Comparison of ENCODE assay signal across 8 cellular contexts in genomic region chr2:74199275-74199701, GRCh38. TPM values are rescaled to one million over a fixed set of nuclear protein-coding genes. Genes with fewer than 3 reads are reported as not detected.
DNase-seq lines count a peak whose midpoint lies in the region; ATAC-seq and TF ChIP-seq lines count a peak whose summit lies in the region.

No MANE protein-coding gene starts in this region.

- H3K4me3 ChIP-seq in Panc1 (ENCODE audit: low read depth in 2 of 2, low read length in 2 of 2) (peak overlapping the region; percentile 63 to 99), epithelial cell of proximal tubule (ENCODE audit: low read depth, low read length) (peak overlapping the region; percentile 95), parathyroid adenoma (ENCODE audit: low read depth, low read length) (peak overlapping the region; percentile 79)

- H3K79me2 ChIP-seq in parathyroid adenoma = no peaks in the 10 kb centered on the region

- H3K9ac ChIP-seq in ES-I3 (ENCODE audit: low read depth, low read length) (peak overlapping the region; percentile 96), parathyroid adenoma (no peak overlapping the region)

- H3K4me1 ChIP-seq in ES-I3 (ENCODE audit: insufficient read depth, low read length) (peaks cover 6% of the 10 kb centered on the region; the same call in 1 of the 2 replicates), Panc1 (ENCODE audit: control insufficient read depth, insufficient read depth, low read length) (peaks cover 32% of the 10 kb centered on the region), parathyroid adenoma (peaks cover 2% of the 10 kb centered on the region)

- H2AFZ ChIP-seq in parathyroid adenoma = peak overlapping the region; percentile 95

- H3K36me3 ChIP-seq in ES-I3 (ENCODE audit: insufficient read depth, low read length) (peaks cover 22% of the 10 kb centered on the region), Panc1 (ENCODE audit: control insufficient read depth, insufficient read depth, low read length) (peaks cover 3% of the 10 kb centered on the region), parathyroid adenoma (ENCODE audit: control insufficient read depth, insufficient read depth, low read length) (no peaks in the 10 kb centered on the region)

- H3K9me3 ChIP-seq in ES-I3 (ENCODE audit: control insufficient read depth, insufficient read depth, low read length) = no peaks in the 10 kb centered on the region
- no peaks in the 10 kb centered on the region for H3K9me3 ChIP-seq in Panc1 (ENCODE audit: control insufficient read depth, insufficient read depth, low read depth, low read length)
- H3K9me3 ChIP-seq in parathyroid adenoma (ENCODE audit: control insufficient read depth, low read length) = no peaks in the 10 kb centered on the region

- TF ChIP-seq CTCF in Panc1 (IDR thresholded peaks at IDR 0.05) = no peak
- TF ChIP-seq CTCF in epithelial cell of proximal tubule (conservative IDR thresholded peaks at IDR 0.05; ENCODE audit: low read depth, low read length) = no peak
- TF ChIP-seq CTCF in parathyroid adenoma (IDR thresholded peaks at IDR 0.05) = no peak

- peak overlapping the region; percentile 97 for H3K4me2 ChIP-seq in parathyroid adenoma (ENCODE audit: low read length)

- ATAC-seq in Panc1 = no peak
- no peak for ATAC-seq in HG02798 (IDR thresholded peaks at IDR 0.05; ENCODE audit: poor library complexity, unreplicated experiment)
- no peak for ATAC-seq in GM19395 (IDR thresholded peaks at IDR 0.05; ENCODE audit: unreplicated experiment)

- no TSS peak for BruUV-seq in Panc1 (replicated peaks; lab: Mats Ljungman, UMichigan)

- POLR2A ChIA-PET in Panc1 (lab: Charles Lee) = interaction anchor here (0.7 to 1.1 kb wide), 3 partner anchors 11 to 423 kb away, joined by 3 to 12 read pairs (median 4); partner anchors contain the start of gene MOB1A

- peak overlapping the region; percentile 60 for H3K27ac ChIP-seq in Panc1 (ENCODE audit: low read length)
- peak overlapping the region; percentile 83 for H3K27ac ChIP-seq in parathyroid adenoma

- in situ Hi-C loops in Panc1 (cut with HindIII; ENCODE audit: low pct_unique_long_range_greater_than_20kb, low sequenced_read_pairs) = no loop called here

- DNase-seq in Panc1 (ENCODE audit: low read depth, low spot score) (no peak), epithelial cell of proximal tubule (ENCODE audit: low read depth) (no peak), erythroblast (lab: John Stamatoyannopoulos, UW) (no peak), H4 (ENCODE audit: low spot score) (no peak)

- CTCF ChIA-PET in Panc1 (lab: Charles Lee) = interaction anchor here (1.1 kb wide), 1 partner anchor 21 kb away, joined by 3 read pairs; the partner anchor contains the start of gene MOB1A

- H3K27me3 ChIP-seq in Panc1 (ENCODE audit: control insufficient read depth, insufficient read depth, low read length) (no peaks in the 10 kb centered on the region), parathyroid adenoma (ENCODE audit: control insufficient read depth, insufficient read depth, low read length) (no peaks in the 10 kb centered on the region)

- TF ChIP-seq POLR2A in erythroblast (IDR thresholded peaks at IDR 0.05; ENCODE audit: low read length) = no peak

- intact Hi-C loops in Panc1 (cut with micrococcal nuclease; ENCODE audit: unreplicated experiment) = no loop called here

RNA-seq across cellular contexts. Expression of gene MTHFD2, which starts 0.9 kb away (rescaled TPM):
- total RNA-seq in Panc1 (2021; ENCODE audit: unreplicated experiment) (215 TPM), epithelial cell of proximal tubule (57.0 and 126 TPM in 2 replicates)
- 289 TPM for polyA plus RNA-seq in Panc1 (2012; ENCODE audit: insufficient read length)
- 257 and 261 TPM in 2 replicates for total RNA-seq in H4 (2014; rRNA removed; shearing (Covaris generic))

RNA-seq across cellular contexts. Expression of gene MOB1A, which starts 20.6 kb away (rescaled TPM):
- 184 TPM for total RNA-seq in Panc1 (2021; ENCODE audit: unreplicated experiment)
- 64.4 TPM for polyA plus RNA-seq in Panc1 (2012; ENCODE audit: insufficient read length)
- total RNA-seq in epithelial cell of proximal tubule = 70.4 and 87.2 TPM in 2 replicates
- total RNA-seq in H4 (2014; rRNA removed; shearing (Covaris generic)) = 147 and 150 TPM in 2 replicates

RNA-seq across cellular contexts. Expression of gene BOLA3, which starts 51.6 kb away (rescaled TPM):
- 69.7 TPM for total RNA-seq in Panc1 (2021; ENCODE audit: unreplicated experiment)
- polyA plus RNA-seq in Panc1 (2012; ENCODE audit: insufficient read length) = 61.6 TPM
- 90.3 and 148 TPM in 2 replicates for total RNA-seq in epithelial cell of proximal tubule
- 144 and 202 TPM in 2 replicates for total RNA-seq in H4 (2014; rRNA removed; shearing (Covaris generic))
